1 cellular context compared by ENCODE assay signal in genomic region chr3:192851821-192852352, GRCh38.
TF ChIP-seq lines count a peak whose summit lies in the region.

No MANE protein-coding gene starts in this region.

TF ChIP-seq in HepG2, 621 proteins besides CTCF, POLR2A, EP300 and RAD21 (continued from another document and continues in another):
- TF ChIP-seq TARDBP (CRISPR knock-in tag; IDR thresholded peaks at IDR 0.05) (no peak; the same call in 1 of the 2 replicates), ZNF619 (CRISPR knock-in tag; IDR thresholded peaks at IDR 0.05) (no peak), TFAP4 (IDR thresholded peaks at IDR 0.05; ENCODE audit: borderline replicate concordance, low read depth) (0 out of 2 replicates have a peak, but pooled peaks have one; percentile 22), ZNF143 (CRISPR knock-in tag; IDR thresholded peaks at IDR 0.05) (no peak), ZFX (CRISPR knock-in tag; IDR thresholded peaks at IDR 0.05; ENCODE audit: low read depth) (no peak), ZNF746 (CRISPR knock-in tag; IDR thresholded peaks at IDR 0.05) (no peak), ZNF530 (CRISPR knock-in tag; IDR thresholded peaks at IDR 0.05; ENCODE audit: low read depth) (no peak), CAMTA2 (CRISPR knock-in tag; IDR thresholded peaks at IDR 0.05; ENCODE audit: borderline replicate concordance) (no peak), HES4 (CRISPR knock-in tag; IDR thresholded peaks at IDR 0.05; ENCODE audit: borderline replicate concordance) (no peak), MTF2 (CRISPR knock-in tag; IDR thresholded peaks at IDR 0.05; ENCODE audit: borderline replicate concordance) (no peak), POLR2AphosphoS5 (IDR thresholded peaks at IDR 0.05; ENCODE audit: low read depth, low read length) (no peak), ISL2 (CRISPR knock-in tag; IDR thresholded peaks at IDR 0.05) (peak; percentile 65), NFKB2 (CRISPR knock-in tag; IDR thresholded peaks at IDR 0.05; ENCODE audit: borderline replicate concordance) (no peak), GLI4 (CRISPR knock-in tag; IDR thresholded peaks at IDR 0.05; ENCODE audit: borderline replicate concordance) (no peak), KDM2A (CRISPR knock-in tag; IDR thresholded peaks at IDR 0.05; ENCODE audit: borderline replicate concordance, low read depth) (0 out of 2 replicates have a peak, but pooled peaks have one; percentile 29), RBAK (CRISPR knock-in tag; IDR thresholded peaks at IDR 0.05) (no peak), ZNF615 (CRISPR knock-in tag; IDR thresholded peaks at IDR 0.05; ENCODE audit: borderline replicate concordance) (no peak), ZBTB10 (CRISPR knock-in tag; IDR thresholded peaks at IDR 0.05; ENCODE audit: borderline replicate concordance) (no peak), ZNF451 (CRISPR knock-in tag; IDR thresholded peaks at IDR 0.05) (no peak), RFX1 (IDR thresholded peaks at IDR 0.05) (peak; percentile 20; the same call in 1 of the 2 replicates), ZNF839 (CRISPR knock-in tag; IDR thresholded peaks at IDR 0.05; ENCODE audit: borderline replicate concordance) (no peak), RXRA (CRISPR knock-in tag; IDR thresholded peaks at IDR 0.05) (peak; percentile 99), MED13 (CRISPR knock-in tag; IDR thresholded peaks at IDR 0.05) (no peak), HNRNPH1 (optimal IDR thresholded peaks at IDR 0.05; ENCODE audit: low read depth, low read length) (no peak), PCBP2 (optimal IDR thresholded peaks at IDR 0.05; ENCODE audit: low read depth, low read length, poor library complexity, severe bottlenecking) (no peak), HOXA7 (CRISPR knock-in tag; IDR thresholded peaks at IDR 0.05) (no peak), PBX3 (CRISPR knock-in tag; IDR thresholded peaks at IDR 0.05; ENCODE audit: borderline replicate concordance) (no peak), ZNF564 (CRISPR knock-in tag; IDR thresholded peaks at IDR 0.05) (no peak), SIN3A (IDR thresholded peaks at IDR 0.05; ENCODE audit: borderline replicate concordance, low read depth, low read length) (no peak), SMC3 (IDR thresholded peaks at IDR 0.05; ENCODE audit: low read length) (no peak), ZNF660 (CRISPR knock-in tag; IDR thresholded peaks at IDR 0.05; ENCODE audit: borderline replicate concordance, low read depth) (no peak), ZNF232 (CRISPR knock-in tag; IDR thresholded peaks at IDR 0.05; ENCODE audit: borderline replicate concordance) (no peak), ZNF652 (CRISPR knock-in tag; IDR thresholded peaks at IDR 0.05; ENCODE audit: borderline replicate concordance, low read depth) (no peak), NRL (CRISPR knock-in tag; IDR thresholded peaks at IDR 0.05; ENCODE audit: borderline replicate concordance) (no peak), ZUFSP (CRISPR knock-in tag; IDR thresholded peaks at IDR 0.05; ENCODE audit: borderline replicate concordance) (no peak), ZSCAN9 (CRISPR knock-in tag; IDR thresholded peaks at IDR 0.05; ENCODE audit: borderline replicate concordance) (peak; percentile 72; the same call in 1 of the 2 replicates)
- TF ChIP-seq, protein P1, sequence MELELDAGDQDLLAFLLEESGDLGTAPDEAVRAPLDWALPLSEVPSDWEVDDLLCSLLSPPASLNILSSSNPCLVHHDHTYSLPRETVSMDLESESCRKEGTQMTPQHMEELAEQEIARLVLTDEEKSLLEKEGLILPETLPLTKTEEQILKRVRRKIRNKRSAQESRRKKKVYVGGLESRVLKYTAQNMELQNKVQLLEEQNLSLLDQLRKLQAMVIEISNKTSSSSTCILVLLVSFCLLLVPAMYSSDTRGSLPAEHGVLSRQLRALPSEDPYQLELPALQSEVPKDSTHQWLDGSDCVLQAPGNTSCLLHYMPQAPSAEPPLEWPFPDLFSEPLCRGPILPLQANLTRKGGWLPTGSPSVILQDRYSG (CRISPR knock-in tag; IDR thresholded peaks at IDR 0.05), result no peak
- TF ChIP-seq, protein P2, sequence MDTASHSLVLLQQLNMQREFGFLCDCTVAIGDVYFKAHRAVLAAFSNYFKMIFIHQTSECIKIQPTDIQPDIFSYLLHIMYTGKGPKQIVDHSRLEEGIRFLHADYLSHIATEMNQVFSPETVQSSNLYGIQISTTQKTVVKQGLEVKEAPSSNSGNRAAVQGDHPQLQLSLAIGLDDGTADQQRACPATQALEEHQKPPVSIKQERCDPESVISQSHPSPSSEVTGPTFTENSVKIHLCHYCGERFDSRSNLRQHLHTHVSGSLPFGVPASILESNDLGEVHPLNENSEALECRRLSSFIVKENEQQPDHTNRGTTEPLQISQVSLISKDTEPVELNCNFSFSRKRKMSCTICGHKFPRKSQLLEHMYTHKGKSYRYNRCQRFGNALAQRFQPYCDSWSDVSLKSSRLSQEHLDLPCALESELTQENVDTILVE (CRISPR knock-in tag; IDR thresholded peaks at IDR 0.05), result no peak
- TF ChIP-seq, protein P3, sequence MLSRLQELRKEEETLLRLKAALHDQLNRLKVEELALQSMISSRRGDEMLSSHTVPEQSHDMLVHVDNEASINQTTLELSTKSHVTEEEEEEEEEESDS (CRISPR knock-in tag; IDR thresholded peaks at IDR 0.05; ENCODE audit: borderline replicate concordance), result no peak
- TF ChIP-seq, protein P4, sequence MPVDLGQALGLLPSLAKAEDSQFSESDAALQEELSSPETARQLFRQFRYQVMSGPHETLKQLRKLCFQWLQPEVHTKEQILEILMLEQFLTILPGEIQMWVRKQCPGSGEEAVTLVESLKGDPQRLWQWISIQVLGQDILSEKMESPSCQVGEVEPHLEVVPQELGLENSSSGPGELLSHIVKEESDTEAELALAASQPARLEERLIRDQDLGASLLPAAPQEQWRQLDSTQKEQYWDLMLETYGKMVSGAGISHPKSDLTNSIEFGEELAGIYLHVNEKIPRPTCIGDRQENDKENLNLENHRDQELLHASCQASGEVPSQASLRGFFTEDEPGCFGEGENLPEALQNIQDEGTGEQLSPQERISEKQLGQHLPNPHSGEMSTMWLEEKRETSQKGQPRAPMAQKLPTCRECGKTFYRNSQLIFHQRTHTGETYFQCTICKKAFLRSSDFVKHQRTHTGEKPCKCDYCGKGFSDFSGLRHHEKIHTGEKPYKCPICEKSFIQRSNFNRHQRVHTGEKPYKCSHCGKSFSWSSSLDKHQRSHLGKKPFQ (CRISPR knock-in tag; IDR thresholded peaks at IDR 0.05; ENCODE audit: insufficient replicate concordance), result no peak
- TF ChIP-seq, protein P5, sequence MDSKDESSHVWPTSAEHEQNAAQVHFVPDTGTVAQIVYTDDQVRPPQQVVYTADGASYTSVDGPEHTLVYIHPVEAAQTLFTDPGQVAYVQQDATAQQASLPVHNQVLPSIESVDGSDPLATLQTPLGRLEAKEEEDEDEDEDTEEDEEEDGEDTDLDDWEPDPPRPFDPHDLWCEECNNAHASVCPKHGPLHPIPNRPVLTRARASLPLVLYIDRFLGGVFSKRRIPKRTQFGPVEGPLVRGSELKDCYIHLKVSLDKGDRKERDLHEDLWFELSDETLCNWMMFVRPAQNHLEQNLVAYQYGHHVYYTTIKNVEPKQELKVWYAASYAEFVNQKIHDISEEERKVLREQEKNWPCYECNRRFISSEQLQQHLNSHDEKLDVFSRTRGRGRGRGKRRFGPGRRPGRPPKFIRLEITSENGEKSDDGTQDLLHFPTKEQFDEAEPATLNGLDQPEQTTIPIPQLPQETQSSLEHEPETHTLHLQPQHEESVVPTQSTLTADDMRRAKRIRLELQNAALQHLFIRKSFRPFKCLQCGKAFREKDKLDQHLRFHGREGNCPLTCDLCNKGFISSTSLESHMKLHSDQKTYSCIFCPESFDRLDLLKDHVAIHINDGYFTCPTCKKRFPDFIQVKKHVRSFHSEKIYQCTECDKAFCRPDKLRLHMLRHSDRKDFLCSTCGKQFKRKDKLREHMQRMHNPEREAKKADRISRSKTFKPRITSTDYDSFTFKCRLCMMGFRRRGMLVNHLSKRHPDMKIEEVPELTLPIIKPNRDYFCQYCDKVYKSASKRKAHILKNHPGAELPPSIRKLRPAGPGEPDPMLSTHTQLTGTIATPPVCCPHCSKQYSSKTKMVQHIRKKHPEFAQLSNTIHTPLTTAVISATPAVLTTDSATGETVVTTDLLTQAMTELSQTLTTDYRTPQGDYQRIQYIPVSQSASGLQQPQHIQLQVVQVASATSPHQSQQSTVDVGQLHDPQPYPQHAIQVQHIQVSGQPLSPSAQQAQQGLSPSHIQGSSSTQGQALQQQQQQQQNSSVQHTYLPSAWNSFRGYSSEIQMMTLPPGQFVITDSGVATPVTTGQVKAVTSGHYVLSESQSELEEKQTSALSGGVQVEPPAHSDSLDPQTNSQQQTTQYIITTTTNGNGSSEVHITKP (CRISPR knock-in tag; IDR thresholded peaks at IDR 0.05; ENCODE audit: low read depth), result no peak
- TF ChIP-seq, protein P6, sequence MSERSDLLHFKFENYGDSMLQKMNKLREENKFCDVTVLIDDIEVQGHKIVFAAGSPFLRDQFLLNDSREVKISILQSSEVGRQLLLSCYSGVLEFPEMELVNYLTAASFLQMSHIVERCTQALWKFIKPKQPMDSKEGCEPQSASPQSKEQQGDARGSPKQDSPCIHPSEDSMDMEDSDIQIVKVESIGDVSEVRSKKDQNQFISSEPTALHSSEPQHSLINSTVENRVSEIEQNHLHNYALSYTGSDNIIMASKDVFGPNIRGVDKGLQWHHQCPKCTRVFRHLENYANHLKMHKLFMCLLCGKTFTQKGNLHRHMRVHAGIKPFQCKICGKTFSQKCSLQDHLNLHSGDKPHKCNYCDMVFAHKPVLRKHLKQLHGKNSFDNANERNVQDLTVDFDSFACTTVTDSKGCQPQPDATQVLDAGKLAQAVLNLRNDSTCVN (CRISPR knock-in tag; IDR thresholded peaks at IDR 0.05; ENCODE audit: borderline replicate concordance), result no peak
- TF ChIP-seq, protein P7, sequence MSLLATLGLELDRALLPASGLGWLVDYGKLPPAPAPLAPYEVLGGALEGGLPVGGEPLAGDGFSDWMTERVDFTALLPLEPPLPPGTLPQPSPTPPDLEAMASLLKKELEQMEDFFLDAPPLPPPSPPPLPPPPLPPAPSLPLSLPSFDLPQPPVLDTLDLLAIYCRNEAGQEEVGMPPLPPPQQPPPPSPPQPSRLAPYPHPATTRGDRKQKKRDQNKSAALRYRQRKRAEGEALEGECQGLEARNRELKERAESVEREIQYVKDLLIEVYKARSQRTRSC (CRISPR knock-in tag; IDR thresholded peaks at IDR 0.05; ENCODE audit: low read depth), result no peak
- TF ChIP-seq, protein P8, sequence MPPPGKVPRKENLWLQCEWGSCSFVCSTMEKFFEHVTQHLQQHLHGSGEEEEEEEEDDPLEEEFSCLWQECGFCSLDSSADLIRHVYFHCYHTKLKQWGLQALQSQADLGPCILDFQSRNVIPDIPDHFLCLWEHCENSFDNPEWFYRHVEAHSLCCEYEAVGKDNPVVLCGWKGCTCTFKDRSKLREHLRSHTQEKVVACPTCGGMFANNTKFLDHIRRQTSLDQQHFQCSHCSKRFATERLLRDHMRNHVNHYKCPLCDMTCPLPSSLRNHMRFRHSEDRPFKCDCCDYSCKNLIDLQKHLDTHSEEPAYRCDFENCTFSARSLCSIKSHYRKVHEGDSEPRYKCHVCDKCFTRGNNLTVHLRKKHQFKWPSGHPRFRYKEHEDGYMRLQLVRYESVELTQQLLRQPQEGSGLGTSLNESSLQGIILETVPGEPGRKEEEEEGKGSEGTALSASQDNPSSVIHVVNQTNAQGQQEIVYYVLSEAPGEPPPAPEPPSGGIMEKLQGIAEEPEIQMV (CRISPR knock-in tag; IDR thresholded peaks at IDR 0.05; ENCODE audit: low read depth), result no peak
